Comparison of ENCODE assay signal across 8 cellular contexts in genomic region chr2:74835831-74836674, GRCh38. TPM values are rescaled to one million over a fixed set of nuclear protein-coding genes. Genes with fewer than 3 reads are reported as not detected.
DNase-seq lines count a peak whose midpoint lies in the region; ATAC-seq, FAIRE-seq and TF ChIP-seq lines count a peak whose summit lies in the region.

No MANE protein-coding gene starts in this region.

- no peaks in the 10 kb centered on the region for H3K27me3 ChIP-seq in lower lobe of right lung (ENCODE audit: low read depth)
- no peaks in the 10 kb centered on the region for H3K27me3 ChIP-seq in upper lobe of right lung

- H3K4me3 ChIP-seq in AG09309 (ENCODE audit: control insufficient read depth, low read depth, low read length) (peak overlapping the region; percentile 87), OCI-LY7 (ENCODE audit: low read depth, low read length, poor library complexity, severe bottlenecking) (peak overlapping the region; percentile 85), lower lobe of right lung (peak overlapping the region; percentile 83), upper lobe of right lung (peak overlapping the region; percentile 77)

- peaks cover 50% of the 10 kb centered on the region for H3K27me3 Mint-ChIP-seq in central memory CD8-positive, alpha-beta T cell

- no peaks in the 10 kb centered on the region for H3K9me2 ChIP-seq in OCI-LY7 (ENCODE audit: insufficient read depth, low read length)

- H3K4me1 Mint-ChIP-seq in central memory CD8-positive, alpha-beta T cell = peaks cover 33% of the 10 kb centered on the region

- CTCF ChIA-PET in OCI-LY7 (lab: Charles Lee; ENCODE audit: unreplicated experiment) = interaction anchor here (0.8 to 2.1 kb wide), 3 partner anchors 13 to 145 kb away, joined by 3 to 7 read pairs (median 3); no protein-coding TSS in a partner anchor

- H3K79me2 ChIP-seq in OCI-LY7 (ENCODE audit: insufficient read depth, low read depth, low read length) = peaks cover 55% of the 10 kb centered on the region

- peaks cover 23% of the 10 kb centered on the region for H4K20me1 ChIP-seq in OCI-LY7 (ENCODE audit: insufficient read depth, low read length)

- peaks cover 25% of the 10 kb centered on the region for H3K4me1 ChIP-seq in OCI-LY7 (ENCODE audit: insufficient read depth, low read length, poor library complexity, severe bottlenecking)
- H3K4me1 ChIP-seq in lower lobe of right lung = peaks cover 37% of the 10 kb centered on the region
- peaks cover 11% of the 10 kb centered on the region for H3K4me1 ChIP-seq in upper lobe of right lung

- peak; percentile 67 for TF ChIP-seq CTCF in AG09309 (IDR thresholded peaks at IDR 0.05; ENCODE audit: control insufficient read depth, insufficient read depth, low read depth, low read length, missing control alignments)
- TF ChIP-seq CTCF in GM12801 (IDR thresholded peaks at IDR 0.05; ENCODE audit: extremely low read depth, insufficient read length) = peak; percentile 61
- TF ChIP-seq CTCF in OCI-LY7 (conservative IDR thresholded peaks at IDR 0.05; ENCODE audit: low read length) = peak; percentile 89
- TF ChIP-seq CTCF in lower lobe of right lung (IDR thresholded peaks at IDR 0.05) = peak; percentile 73
- peak; percentile 75 for TF ChIP-seq CTCF in upper lobe of right lung (IDR thresholded peaks at IDR 0.05)

- POLR2A ChIA-PET in OCI-LY7 (lab: Charles Lee) = interaction anchor here (0.7 to 4.3 kb wide), 5 partner anchors 9 to 250 kb away, joined by 3 to 43 read pairs (median 4); no protein-coding TSS in a partner anchor

- H3K36me3 ChIP-seq in OCI-LY7 (ENCODE audit: insufficient read depth, low read length) = peaks cover 21% of the 10 kb centered on the region
- H3K36me3 ChIP-seq in lower lobe of right lung = no peaks in the 10 kb centered on the region
- H3K36me3 ChIP-seq in upper lobe of right lung = no peaks in the 10 kb centered on the region

- ATAC-seq in central memory CD8-positive, alpha-beta T cell (replicated peaks; ENCODE audit: extremely low read depth, poor library complexity, severe bottlenecking) = no peak
- ATAC-seq in lower lobe of right lung (peak in 1 of 2 donors; percentile 27), upper lobe of right lung (peak; percentile 6)

- no peaks in the 10 kb centered on the region for H3K9me3 ChIP-seq in OCI-LY7 (ENCODE audit: low read length)
- no peaks in the 10 kb centered on the region for H3K9me3 ChIP-seq in lower lobe of right lung
- H3K9me3 ChIP-seq in upper lobe of right lung = no peaks in the 10 kb centered on the region

- H3K4me2 ChIP-seq in OCI-LY7 (ENCODE audit: low read length) = peak overlapping the region; percentile 91

- DNase-seq in AG09309 (ENCODE audit: low read depth) (no peak), HTR-8/SVneo (ENCODE audit: insufficient read length, low spot score) (peak; percentile 73), OCI-LY7 (ENCODE audit: low spot score) (peak; percentile 80), lower lobe of right lung (no peak), upper lobe of right lung (no peak), caudate nucleus (lab: John Stamatoyannopoulos, UW) (no peak)
- no peak for DNase-seq in central memory CD8-positive, alpha-beta T cell (ENCODE audit: low spot score in 2 of 2)

- H3K27ac Mint-ChIP-seq in central memory CD8-positive, alpha-beta T cell (ENCODE audit: low read depth) = no peak overlapping the region

- peak overlapping the region; percentile 79 for H3K4me3 Mint-ChIP-seq in central memory CD8-positive, alpha-beta T cell

- H3K27ac ChIP-seq in OCI-LY7 (ENCODE audit: low read depth, low read length, poor library complexity, severe bottlenecking) = peak overlapping the region; percentile 69
- peak overlapping the region; percentile 87 for H3K27ac ChIP-seq in lower lobe of right lung
- H3K27ac ChIP-seq in upper lobe of right lung = peak overlapping the region; percentile 86
- no peak overlapping the region for H3K27ac ChIP-seq in caudate nucleus (ENCODE audit: low read depth, low read length)

- intact Hi-C loops in OCI-LY7 (cut with micrococcal nuclease; ENCODE audit: unreplicated experiment) = loop anchor here (1.0 to 2.0 kb wide), 2 partner anchors 40 to 123 kb away; partner anchors contain the start of gene POLE4
- intact Hi-C loops in lower lobe of right lung (cut with DNase I) = no loop called here
- intact Hi-C loops in upper lobe of right lung (cut with DNase I) = no loop called here

- peaks cover 2% of the 10 kb centered on the region for H3K36me3 Mint-ChIP-seq in central memory CD8-positive, alpha-beta T cell (ENCODE audit: insufficient read depth)

- FAIRE-seq in HTR-8/SVneo (lab: Jason Lieb, UNC) = no peak

- no peaks in the 10 kb centered on the region for H3K9me3 Mint-ChIP-seq in central memory CD8-positive, alpha-beta T cell

- TSS peak; percentile 55 for BruUV-seq in OCI-LY7 (replicated peaks; lab: Mats Ljungman, UMichigan)

- H2AFZ ChIP-seq in OCI-LY7 (ENCODE audit: low read length) = peak overlapping the region; percentile 64; the same call in 1 of the 2 replicates

RNA-seq across cellular contexts. Expression of gene HK2, which starts 2.1 kb away (rescaled TPM):
- 8.6 and 11.8 TPM in 2 replicates for total RNA-seq in OCI-LY7 (2014; rRNA removed; shearing (Covaris generic))
- total RNA-seq in OCI-LY7 (2022) (30.2 and 50.5 TPM in 2 replicates), lower lobe of right lung (86.7 TPM), upper lobe of right lung (77.1 TPM)

Comparison
In these comparisons a context has a peak if more than half of its experiments do, and no peak if none do; other contexts are left out.
1. DNase-seq: peak in HTR-8/SVneo (single experiment) and OCI-LY7 (single experiment); none in AG09309 (single experiment), central memory CD8-positive, alpha-beta T cell (0 of 2), lower lobe of right lung (single experiment), upper lobe of right lung (single experiment) and caudate nucleus (0 of 61).
2. Peak in every context shown above with its lines, with median percentiles within 50 percentile points of each other: H3K4me3 ChIP-seq and CTCF ChIP-seq.